In the genomic region with DNA sequence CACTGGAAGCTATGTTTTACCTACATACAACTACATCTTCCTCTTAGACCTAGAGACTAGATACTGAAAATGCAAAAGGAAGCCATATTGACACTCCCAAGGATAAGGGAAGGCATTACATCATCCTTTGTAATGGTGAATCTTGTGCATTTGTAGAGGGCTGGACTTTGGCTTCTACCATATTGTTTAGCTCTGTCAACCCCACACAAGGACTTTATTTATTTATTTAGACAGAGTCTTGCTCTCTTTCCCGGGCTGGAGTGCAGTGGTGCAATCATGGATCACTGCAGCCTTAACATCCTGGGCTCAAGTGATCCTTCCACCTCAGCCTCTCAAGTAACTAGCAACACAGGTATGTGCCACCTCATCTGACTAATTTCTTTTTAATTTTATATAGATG, we compare ENCODE assay signal across 1 cellular context.
TF ChIP-seq lines count a peak whose summit lies in the region.

No MANE protein-coding gene starts in this region.

TF ChIP-seq in HepG2, 621 proteins besides CTCF, POLR2A, EP300 and RAD21 (continued from another document):
- TF ChIP-seq, protein P1, sequence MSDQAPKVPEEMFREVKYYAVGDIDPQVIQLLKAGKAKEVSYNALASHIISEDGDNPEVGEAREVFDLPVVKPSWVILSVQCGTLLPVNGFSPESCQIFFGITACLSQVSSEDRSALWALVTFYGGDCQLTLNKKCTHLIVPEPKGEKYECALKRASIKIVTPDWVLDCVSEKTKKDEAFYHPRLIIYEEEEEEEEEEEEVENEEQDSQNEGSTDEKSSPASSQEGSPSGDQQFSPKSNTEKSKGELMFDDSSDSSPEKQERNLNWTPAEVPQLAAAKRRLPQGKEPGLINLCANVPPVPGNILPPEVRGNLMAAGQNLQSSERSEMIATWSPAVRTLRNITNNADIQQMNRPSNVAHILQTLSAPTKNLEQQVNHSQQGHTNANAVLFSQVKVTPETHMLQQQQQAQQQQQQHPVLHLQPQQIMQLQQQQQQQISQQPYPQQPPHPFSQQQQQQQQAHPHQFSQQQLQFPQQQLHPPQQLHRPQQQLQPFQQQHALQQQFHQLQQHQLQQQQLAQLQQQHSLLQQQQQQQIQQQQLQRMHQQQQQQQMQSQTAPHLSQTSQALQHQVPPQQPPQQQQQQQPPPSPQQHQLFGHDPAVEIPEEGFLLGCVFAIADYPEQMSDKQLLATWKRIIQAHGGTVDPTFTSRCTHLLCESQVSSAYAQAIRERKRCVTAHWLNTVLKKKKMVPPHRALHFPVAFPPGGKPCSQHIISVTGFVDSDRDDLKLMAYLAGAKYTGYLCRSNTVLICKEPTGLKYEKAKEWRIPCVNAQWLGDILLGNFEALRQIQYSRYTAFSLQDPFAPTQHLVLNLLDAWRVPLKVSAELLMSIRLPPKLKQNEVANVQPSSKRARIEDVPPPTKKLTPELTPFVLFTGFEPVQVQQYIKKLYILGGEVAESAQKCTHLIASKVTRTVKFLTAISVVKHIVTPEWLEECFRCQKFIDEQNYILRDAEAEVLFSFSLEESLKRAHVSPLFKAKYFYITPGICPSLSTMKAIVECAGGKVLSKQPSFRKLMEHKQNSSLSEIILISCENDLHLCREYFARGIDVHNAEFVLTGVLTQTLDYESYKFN (CRISPR knock-in tag; conservative IDR thresholded peaks at IDR 0.05): 0 out of 2 replicates have a peak, but pooled peaks have one; percentile 30
- TF ChIP-seq FOXA1 (IDR thresholded peaks at IDR 0.05): no peak
- peak; percentile 70 for TF ChIP-seq FOXA1 (CRISPR knock-in tag; IDR thresholded peaks at IDR 0.05)
- TF ChIP-seq FOXP1 (IDR thresholded peaks at IDR 0.05): no peak
- TF ChIP-seq FOXP1 (CRISPR knock-in tag; IDR thresholded peaks at IDR 0.05): peak; percentile 62; the same call in 1 of the 2 replicates
- peak; percentile 58; the same call in 1 of the 2 replicates for TF ChIP-seq CEBPB (IDR thresholded peaks at IDR 0.05; ENCODE audit: borderline replicate concordance, low read depth, low read length)
- TF ChIP-seq FOXA3 (CRISPR knock-in tag; IDR thresholded peaks at IDR 0.05): peak; percentile 80
- TF ChIP-seq AKNA (CRISPR knock-in tag; IDR thresholded peaks at IDR 0.05; ENCODE audit: borderline replicate concordance): no peak
- peak; percentile 58 for TF ChIP-seq RXRB (CRISPR knock-in tag; IDR thresholded peaks at IDR 0.05; ENCODE audit: borderline replicate concordance)
